1 cellular context compared by ENCODE assay signal in genomic region chr5:148949871-148950863, GRCh38.
TF ChIP-seq lines count a peak whose summit lies in the region.

No MANE protein-coding gene starts in this region.

TF ChIP-seq in HepG2, 621 proteins besides CTCF, POLR2A, EP300 and RAD21 (continued from another document):
- TF ChIP-seq HNF1A (IDR thresholded peaks at IDR 0.05; ENCODE audit: low read depth) (no peak), HNF1A (CRISPR knock-in tag; IDR thresholded peaks at IDR 0.05; ENCODE audit: borderline replicate concordance) (no peak), KDM5B (CRISPR knock-in tag; IDR thresholded peaks at IDR 0.05; ENCODE audit: borderline replicate concordance) (no peak), ZSCAN25 (CRISPR knock-in tag; IDR thresholded peaks at IDR 0.05) (no peak), GZF1 (CRISPR knock-in tag; IDR thresholded peaks at IDR 0.05) (no peak)
